In the genomic region with DNA sequence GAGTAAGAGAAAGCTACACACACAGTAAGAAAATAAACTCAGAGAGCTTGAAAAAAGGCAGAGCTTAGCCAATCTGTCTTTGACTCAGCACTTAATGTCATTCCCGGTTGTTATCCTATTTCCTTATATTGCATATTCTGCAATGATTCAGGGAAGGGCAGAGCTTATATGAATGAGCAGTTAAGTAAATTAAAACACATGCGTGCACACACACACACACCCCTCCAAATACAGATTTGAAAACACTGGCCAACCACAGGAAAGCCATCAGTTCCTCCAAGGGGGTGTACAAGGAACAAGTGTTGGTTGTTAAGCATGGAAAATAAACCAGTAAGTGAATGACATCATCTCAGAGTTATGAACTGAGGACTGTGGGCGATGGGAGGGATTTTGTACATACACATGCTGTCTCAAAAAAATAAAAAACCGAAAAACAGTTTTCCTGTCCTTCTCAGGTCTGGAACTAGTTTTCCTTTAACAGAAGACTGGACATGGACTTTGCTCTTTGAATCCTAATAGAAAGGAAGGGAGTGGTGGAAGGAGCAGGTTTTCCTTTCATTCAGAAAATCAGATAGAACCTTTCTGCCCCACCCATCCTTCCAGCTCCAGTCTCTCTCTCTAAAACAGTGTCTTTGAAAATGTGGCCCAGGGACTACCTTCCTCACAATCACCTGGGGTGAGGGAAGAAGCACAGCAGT, we compare ENCODE assay signal across 8 cellular contexts.
DNase-seq lines count a peak whose midpoint lies in the region; ATAC-seq lines count a peak whose summit lies in the region.

No MANE protein-coding gene starts in this region.

- peak overlapping the region; percentile 89 for H3K4me3 Mint-ChIP-seq in activated T-cell treated with anti-CD3 and anti-CD28 coated beads, Interleukin-2, amount 50 U/mL, for 24 hours
- H3K4me3 Mint-ChIP-seq in stimulated activated naive CD8-positive, alpha-beta T cell treated with anti-CD3 and anti-CD28 coated beads, Interleukin-15, Interleukin-2, amounts not matched to agents 100 ng/mL and 50 ng/mL, for 24 hours: peak overlapping the region; percentile 100

- peaks cover 20% of the 10 kb centered on the region for H3K4me1 Mint-ChIP-seq in activated T-cell treated with anti-CD3 and anti-CD28 coated beads, Interleukin-2, amount 50 U/mL, for 24 hours (ENCODE audit: low read depth)
- H3K4me1 Mint-ChIP-seq in stimulated activated naive CD8-positive, alpha-beta T cell treated with anti-CD3 and anti-CD28 coated beads, Interleukin-15, Interleukin-2, amounts not matched to agents 100 ng/mL and 50 ng/mL, for 24 hours (ENCODE audit: low read depth): peaks cover 24% of the 10 kb centered on the region

- H3K36me3 Mint-ChIP-seq in activated T-cell treated with anti-CD3 and anti-CD28 coated beads, Interleukin-2, amount 50 U/mL, for 24 hours (ENCODE audit: low read depth): peaks cover 5% of the 10 kb centered on the region
- H3K36me3 Mint-ChIP-seq in stimulated activated naive CD8-positive, alpha-beta T cell treated with anti-CD3 and anti-CD28 coated beads, Interleukin-15, Interleukin-2, amounts not matched to agents 100 ng/mL and 50 ng/mL, for 24 hours (ENCODE audit: low read depth): peaks cover 4% of the 10 kb centered on the region

- peaks cover 36% of the 10 kb centered on the region for H3K27me3 Mint-ChIP-seq in activated T-cell treated with anti-CD3 and anti-CD28 coated beads, Interleukin-2, amount 50 U/mL, for 24 hours
- peaks cover 25% of the 10 kb centered on the region for H3K27me3 Mint-ChIP-seq in stimulated activated naive CD8-positive, alpha-beta T cell treated with anti-CD3 and anti-CD28 coated beads, Interleukin-15, Interleukin-2, amounts not matched to agents 100 ng/mL and 50 ng/mL, for 24 hours

- no peak for ATAC-seq in GM21576 (IDR thresholded peaks at IDR 0.05; ENCODE audit: unreplicated experiment)
- no peak for ATAC-seq in HG02759 (IDR thresholded peaks at IDR 0.05; ENCODE audit: unreplicated experiment)
- ATAC-seq in GM18520 (IDR thresholded peaks at IDR 0.05; ENCODE audit: unreplicated experiment): no peak

- no peak for DNase-seq in activated T-cell treated with anti-CD3 and anti-CD28 coated beads, Interleukin-2, amount 50 U/mL, for 24 hours
- DNase-seq in activated T-cell treated with anti-CD3 and anti-CD28 coated beads for 4 hours: no peak
- peak; percentile 88 for DNase-seq in RKO (ENCODE audit: low spot score)
- DNase-seq in fibroblast of peridontal ligament (ENCODE audit: extremely low read depth): peak; percentile 95

- no peak overlapping the region for H3K27ac Mint-ChIP-seq in activated T-cell treated with anti-CD3 and anti-CD28 coated beads, Interleukin-2, amount 50 U/mL, for 24 hours
- H3K27ac Mint-ChIP-seq in stimulated activated naive CD8-positive, alpha-beta T cell treated with anti-CD3 and anti-CD28 coated beads, Interleukin-15, Interleukin-2, amounts not matched to agents 100 ng/mL and 50 ng/mL, for 24 hours: no peak overlapping the region

- no peaks in the 10 kb centered on the region for H3K9me3 Mint-ChIP-seq in activated T-cell treated with anti-CD3 and anti-CD28 coated beads, Interleukin-2, amount 50 U/mL, for 24 hours
- no peaks in the 10 kb centered on the region for H3K9me3 Mint-ChIP-seq in stimulated activated naive CD8-positive, alpha-beta T cell treated with anti-CD3 and anti-CD28 coated beads, Interleukin-15, Interleukin-2, amounts not matched to agents 100 ng/mL and 50 ng/mL, for 24 hours

Comparison
In these comparisons a context has a peak if more than half of its experiments do, and no peak if none do; other contexts are left out.
1. DNase-seq: peak in RKO (single experiment) and fibroblast of peridontal ligament (single experiment); none in activated T-cell treated with anti-CD3 and anti-CD28 coated beads, Interleukin-2, amount 50 U/mL, for 24 hours (single experiment) and activated T-cell treated with anti-CD3 and anti-CD28 coated beads for 4 hours (single experiment).